Comparison of ENCODE assay signal across 14 cellular contexts in genomic region chr2:180222642-180223041, GRCh38.
DNase-seq lines count a peak whose midpoint lies in the region; ATAC-seq and TF ChIP-seq lines count a peak whose summit lies in the region.
"Had no signal": no experiment of that assay in that cellular context is flagged by ENCODE, and none has a peak within 500 bp of the region (broad histone marks: within the 10 kb centered on the region; RNA-seq: fewer than 3 reads in every experiment).

No MANE protein-coding gene starts in this region.

- no peak overlapping the region for H2AFZ ChIP-seq in OCI-LY7 (ENCODE audit: low read length)

- H3K27me3 Mint-ChIP-seq in CD8-positive, alpha-beta memory T cell, result peaks cover 4 to 6% of the 10 kb centered on the region in 2 donors

- no peak overlapping the region for H3K4me3 ChIP-seq in colonic mucosa
- H3K4me3 ChIP-seq in CD8-positive, alpha-beta memory T cell (ENCODE audit: low read length), result no peak overlapping the region
- H3K4me3 ChIP-seq in OCI-LY7 (ENCODE audit: low read depth, low read length, poor library complexity, severe bottlenecking), result no peak overlapping the region

- CTCF ChIA-PET in CD8-positive, alpha-beta memory T cell (lab: Charles Lee), result no interaction called here
- CTCF ChIA-PET in OCI-LY7 (lab: Charles Lee; ENCODE audit: unreplicated experiment), result no interaction called here

- H3K4me2 ChIP-seq in OCI-LY7 (ENCODE audit: low read length), result no peak overlapping the region

- H4K20me1 ChIP-seq in OCI-LY7 (ENCODE audit: insufficient read depth, low read length), result no peaks in the 10 kb centered on the region

- peaks cover 0 to 2% (median 0%) of the 10 kb centered on the region in 3 donors for H3K36me3 Mint-ChIP-seq in CD8-positive, alpha-beta memory T cell

- no peaks in the 10 kb centered on the region for H3K4me1 Mint-ChIP-seq in CD8-positive, alpha-beta memory T cell
- H3K4me1 Mint-ChIP-seq: naive B cell had no signal

- H3K36me3 ChIP-seq in colonic mucosa (no peaks in the 10 kb centered on the region), OCI-LY7 (ENCODE audit: insufficient read depth, low read length) (no peaks in the 10 kb centered on the region)
- H3K36me3 ChIP-seq in CD8-positive, alpha-beta memory T cell (ENCODE audit: insufficient read depth, low read length), result no peaks in the 10 kb centered on the region

- no peak overlapping the region for H3K9ac ChIP-seq in colonic mucosa (ENCODE audit: low read depth in 2 of 2, low read length in 2 of 2)

- no peak for TF ChIP-seq CTCF in colonic mucosa (IDR thresholded peaks at IDR 0.05)
- TF ChIP-seq CTCF in OCI-LY7 (conservative IDR thresholded peaks at IDR 0.05; ENCODE audit: low read length), result no peak

- H3K79me2 ChIP-seq in OCI-LY7 (ENCODE audit: insufficient read depth, low read depth, low read length), result no peaks in the 10 kb centered on the region

- no peaks in the 10 kb centered on the region for H3K9me3 ChIP-seq in colonic mucosa
- H3K9me3 ChIP-seq in CD8-positive, alpha-beta memory T cell (ENCODE audit: low read length), result no peaks in the 10 kb centered on the region
- no peaks in the 10 kb centered on the region for H3K9me3 ChIP-seq in OCI-LY7 (ENCODE audit: low read length)

- no peak overlapping the region for H3K27ac Mint-ChIP-seq in CD8-positive, alpha-beta memory T cell
- H3K27ac Mint-ChIP-seq: activated CD8-positive, alpha-beta T cell treated with anti-CD3 and anti-CD28 coated beads for 36 hours had no signal

- no peak for ATAC-seq in HG03108 (IDR thresholded peaks at IDR 0.05; ENCODE audit: unreplicated experiment)
- ATAC-seq in GM21737 (IDR thresholded peaks at IDR 0.05; ENCODE audit: unreplicated experiment), result no peak
- ATAC-seq: activated CD8-positive, alpha-beta T cell treated with anti-CD3 and anti-CD28 coated beads for 36 hours had no signal

- no peaks in the 10 kb centered on the region for H3K27me3 ChIP-seq in colonic mucosa
- no peaks in the 10 kb centered on the region for H3K27me3 ChIP-seq in CD8-positive, alpha-beta memory T cell (ENCODE audit: insufficient read depth, low read length, poor library complexity, severe bottlenecking)

- no TSS peak for BruUV-seq in OCI-LY7 (replicated peaks; lab: Mats Ljungman, UMichigan)

- intact Hi-C loops in colonic mucosa (cut with DNase I) (no loop called here), OCI-LY7 (cut with micrococcal nuclease; ENCODE audit: unreplicated experiment) (no loop called here)

- H3K9me3 Mint-ChIP-seq in CD8-positive, alpha-beta memory T cell, result peaks cover 2 to 10% (median 4%) of the 10 kb centered on the region in 5 donors

- H3K4me3 Mint-ChIP-seq in CD8-positive, alpha-beta memory T cell, result no peak overlapping the region
- H3K4me3 Mint-ChIP-seq: activated CD8-positive, alpha-beta T cell treated with anti-CD3 and anti-CD28 coated beads for 36 hours; naive B cell had no signal

- no peaks in the 10 kb centered on the region for H3K9me2 ChIP-seq in OCI-LY7 (ENCODE audit: insufficient read depth, low read length)

- POLR2A ChIA-PET in CD8-positive, alpha-beta memory T cell (lab: Charles Lee), result no interaction called here
- POLR2A ChIA-PET in OCI-LY7 (lab: Charles Lee), result no interaction called here

- DNase-seq in AG20443 (ENCODE audit: low spot score), result peak; percentile 77
- DNase-seq in NCI-H1694 (lab: John Stamatoyannopoulos, UW), result peak; percentile 16
- DNase-seq in colonic mucosa, result peak; percentile 20
- DNase-seq in mucosa of gallbladder (ENCODE audit: low spot score), result peak; percentile 13
- no peak for DNase-seq in CD8-positive, alpha-beta memory T cell
- no peak for DNase-seq in OCI-LY7 (ENCODE audit: low spot score)
- DNase-seq: activated CD8-positive, alpha-beta T cell treated with anti-CD3 and anti-CD28 coated beads for 36 hours; COR-L47; glutamatergic neuron; naive B cell; NCI-H187 treated with DMSO at 0.1 percent for 48 hours; stimulated activated CD4-positive, alpha-beta T cell treated with anti-CD3 and anti-CD28 coated beads, Interleukin-4, amount 100 ng/mL, for 1 hour had no signal

- H3K27ac ChIP-seq in colonic mucosa (no peak overlapping the region), OCI-LY7 (ENCODE audit: low read depth, low read length, poor library complexity, severe bottlenecking) (no peak overlapping the region)
- H3K27ac ChIP-seq in CD8-positive, alpha-beta memory T cell (ENCODE audit: low read depth, low read length), result no peak overlapping the region

- H3K4me1 ChIP-seq in colonic mucosa (no peaks in the 10 kb centered on the region), OCI-LY7 (ENCODE audit: insufficient read depth, low read length, poor library complexity, severe bottlenecking) (no peaks in the 10 kb centered on the region)
- H3K4me1 ChIP-seq in CD8-positive, alpha-beta memory T cell (ENCODE audit: insufficient read depth, low read length), result no peaks in the 10 kb centered on the region

Comparison
In these comparisons a context has a peak if more than half of its experiments do, and no peak if none do; other contexts are left out.
1. DNase-seq: peak in AG20443 (single experiment), NCI-H1694 (single experiment), colonic mucosa (single experiment) and mucosa of gallbladder (single experiment); none in CD8-positive, alpha-beta memory T cell (0 of 5) and OCI-LY7 (single experiment).